Comparison of ENCODE assay signal across 8 cellular contexts in genomic region chr1:230105245-230105753, GRCh38. TPM values are rescaled to one million over a fixed set of nuclear protein-coding genes. Genes with fewer than 3 reads are reported as not detected.
A peak's percentile ranks its signal among the peaks of the same experiment; 100 is the strongest.
DNase-seq lines count a peak whose midpoint lies in the region; ATAC-seq and TF ChIP-seq lines count a peak whose summit lies in the region.

No MANE protein-coding gene starts in this region.

- peak overlapping the region; percentile 24 for H2AFZ ChIP-seq in IMR-90 (replicated peaks; ENCODE audit: low read length, poor library complexity)

- peak overlapping the region; percentile 85 for H2BK120ac ChIP-seq in IMR-90 (ENCODE audit: low read depth, low read length)

- POLR2A ChIA-PET in AG04450 (lab: Yijun Ruan, JAX) (interaction anchor here (1.0 to 2.4 kb wide), 5 partner anchors 13 to 35 kb away, joined by 3 to 16 read pairs (median 4); no protein-coding TSS in a partner anchor), IMR-90 (lab: Charles Lee; ENCODE audit: unreplicated experiment) (no interaction called here)

- H2BK20ac ChIP-seq in IMR-90 (ENCODE audit: low read depth, low read length) = peak overlapping the region; percentile 91

- peak overlapping the region; percentile 87 for H3K4ac ChIP-seq in IMR-90 (ENCODE audit: low read depth, low read length)

- in situ Hi-C loops in IMR-90 (cut with MboI; ENCODE audit: low sequenced_read_pairs) = no loop called here

- peak overlapping the region; percentile 86 for H4K91ac ChIP-seq in IMR-90 (ENCODE audit: insufficient read depth, low read depth, low read length)

- ATAC-seq in IMR-90 (ENCODE audit: low read depth) = no peak; the same call in 1 of the 2 replicates
- no peak for ATAC-seq in body of pancreas
- no peak for ATAC-seq in GM21515 (IDR thresholded peaks at IDR 0.05; ENCODE audit: unreplicated experiment)
- ATAC-seq in HG03520 (IDR thresholded peaks at IDR 0.05; ENCODE audit: unreplicated experiment) = no peak

- H3K9ac ChIP-seq in IMR-90 (ENCODE audit: low read depth, low read length) = peak overlapping the region; percentile 31
- H3K9ac ChIP-seq in muscle layer of colon (ENCODE audit: low read length) = no peak overlapping the region

- no peaks in the 10 kb centered on the region for H3K36me3 ChIP-seq in IMR-90 (ENCODE audit: control insufficient read depth, insufficient read depth, low read length)
- H3K36me3 ChIP-seq in body of pancreas (replicated peaks in 1 of 2; ENCODE audit: insufficient read depth in 1 of 2, low read depth in 2 of 2) = no peaks in the 10 kb centered on the region
- no peaks in the 10 kb centered on the region for H3K36me3 ChIP-seq in muscle layer of colon (ENCODE audit: insufficient read depth, low read length)

- H2BK15ac ChIP-seq in IMR-90 (ENCODE audit: low read depth, low read length) = peak overlapping the region; percentile 75

- H3K9me3 ChIP-seq in AG04450 (ENCODE audit: control insufficient read depth, insufficient read depth, low read length) = peaks cover 3% of the 10 kb centered on the region; the same call in 1 of the 2 replicates
- H3K9me3 ChIP-seq in IMR-90 (ENCODE audit: control insufficient read depth, insufficient read depth, low read length) = no peaks in the 10 kb centered on the region
- H3K9me3 ChIP-seq in body of pancreas = no peaks in the 10 kb centered on the region
- H3K9me3 ChIP-seq in muscle layer of colon (ENCODE audit: low read length) = no peaks in the 10 kb centered on the region

- peak overlapping the region; percentile 86 for H2AK9ac ChIP-seq in IMR-90 (replicated peaks; ENCODE audit: low read depth, low read length, poor library complexity)

- peak overlapping the region; percentile 93 for H3K27ac ChIP-seq in AG04450 (ENCODE audit: low read depth, low read length)
- H3K27ac ChIP-seq in IMR-90 (ENCODE audit: insufficient read depth, low read length) = peak overlapping the region; percentile 77
- peak overlapping the region; percentile 78 to 95 (median 87) for H3K27ac ChIP-seq in body of pancreas
- peak overlapping the region; percentile 47 for H3K27ac ChIP-seq in muscle layer of colon (ENCODE audit: low read depth, low read length)

- peaks cover 39% of the 10 kb centered on the region for H3K9me1 ChIP-seq in IMR-90 (ENCODE audit: insufficient read depth, low read length)

- BruUV-seq in IMR-90 (replicated peaks; lab: Mats Ljungman, UMichigan) = no TSS peak

- H3K79me1 ChIP-seq in IMR-90 (ENCODE audit: low read depth in 1 of 2, low read length in 2 of 2) = peaks cover 26 to 79% of the 10 kb centered on the region in 2 experiments

- peak overlapping the region; percentile 70 for H3K4me2 ChIP-seq in IMR-90 (ENCODE audit: low read depth, low read length)

- peak overlapping the region; percentile 87 for H2AK5ac ChIP-seq in IMR-90 (ENCODE audit: low read depth, low read length)

- CTCF ChIA-PET in AG04450 (lab: Charles Lee) (interaction anchor here (1.5 kb wide), 1 partner anchor 32 kb away, joined by 3 read pairs; no protein-coding TSS in a partner anchor), IMR-90 (lab: Yijun Ruan, JAX) (interaction anchor here (1.0 to 1.6 kb wide), 2 partner anchors 21 to 33 kb away, joined by 3 to 5 read pairs; no protein-coding TSS in a partner anchor)

- H3K14ac ChIP-seq in IMR-90 (replicated peaks; ENCODE audit: low read depth, low read length) = peak overlapping the region; percentile 53

- peak overlapping the region; percentile 72 to 79 for H4K8ac ChIP-seq in IMR-90 (ENCODE audit: low read depth in 2 of 2, low read length in 2 of 2)

- H2BK5ac ChIP-seq in IMR-90 (ENCODE audit: low read depth, low read length, poor library complexity, severe bottlenecking) = peak overlapping the region; percentile 88

- no peak for TF ChIP-seq RAD21 in IMR-90 (IDR thresholded peaks at IDR 0.05; ENCODE audit: low read length)

- dilution Hi-C loops in IMR-90 (cut with HindIII; ENCODE audit: low sequenced_read_pairs, unreplicated experiment) = no loop called here

- peak overlapping the region; percentile 81 for H4K5ac ChIP-seq in IMR-90 (ENCODE audit: low read depth, low read length)

- H3K4me3 ChIP-seq in AG04450 (ENCODE audit: low read depth, low read length) (peak overlapping the region; percentile 33), IMR-90 (ENCODE audit: insufficient read depth, low read depth, low read length) (no peak overlapping the region), body of pancreas (no peak overlapping the region), muscle layer of colon (ENCODE audit: low read depth in 1 of 2, low read length in 2 of 2) (peak overlapping the region in 1 of 2 donors; percentile 45)

- H3K4me1 ChIP-seq in IMR-90 (ENCODE audit: control insufficient read depth, insufficient read depth, low read length) = peaks cover 40% of the 10 kb centered on the region
- peaks cover 78% of the 10 kb centered on the region for H3K4me1 ChIP-seq in body of pancreas
- H3K4me1 ChIP-seq in muscle layer of colon (ENCODE audit: insufficient read depth, low read length) = peaks cover 48% of the 10 kb centered on the region

- DNase-seq in AG04450 (ENCODE audit: low read depth, low spot score) = no peak
- DNase-seq in IMR-90 = no peak
- no peak for DNase-seq in body of pancreas
- no peak for DNase-seq in kidney tubule cell (ENCODE audit: low spot score)
- DNase-seq in amniotic stem cell (lab: John Stamatoyannopoulos, UW) = no peak

- H4K20me1 ChIP-seq in IMR-90 (ENCODE audit: insufficient read depth, low read length) = peaks cover 34% of the 10 kb centered on the region

- H3K18ac ChIP-seq in IMR-90 (ENCODE audit: low read depth, low read length) = peak overlapping the region; percentile 86

- TF ChIP-seq POLR2A in IMR-90 (IDR thresholded peaks at IDR 0.05; ENCODE audit: low read depth, low read length) = 0 out of 2 replicates have a peak, but pooled peaks have one; percentile 10
- TF ChIP-seq POLR2A in body of pancreas (IDR thresholded peaks at IDR 0.05) = no peak

- intact Hi-C loops in IMR-90 (cut with micrococcal nuclease) = loop anchor here (1.0 to 2.0 kb wide), 2 partner anchors 14 to 37 kb away; no protein-coding TSS in a partner anchor
- intact Hi-C loops in body of pancreas (cut with DNase I) = no loop called here

- peak overlapping the region; percentile 79 for H3K56ac ChIP-seq in IMR-90 (ENCODE audit: extremely low read depth, insufficient read depth, low read length)

- peak overlapping the region; percentile 68 for H3K23ac ChIP-seq in IMR-90 (ENCODE audit: low read depth, low read length)

- WGBS in IMR-90 (ENCODE audit: extremely low coverage in 2 of 2, insufficient read length in 1 of 2), 2 experiments = 90% methylated on average over 2 of the region's 12 CpGs; no CpG with 5 or more reads in 1 of the 2 experiments
- 27 to 28% methylated on average over 10 to 12 of the region's 12 CpGs for WGBS in body of pancreas, 2 donors

- TF ChIP-seq CTCF in AG04450 (IDR thresholded peaks at IDR 0.05; ENCODE audit: low read depth, low read length) (no peak), IMR-90 (conservative IDR thresholded peaks at IDR 0.05; ENCODE audit: low read depth, low read length) (no peak), body of pancreas (IDR thresholded peaks at IDR 0.05) (no peak)

- no peaks in the 10 kb centered on the region for H3K27me3 ChIP-seq in AG04450 (ENCODE audit: control insufficient read depth, insufficient read depth, low read length)
- no peaks in the 10 kb centered on the region for H3K27me3 ChIP-seq in IMR-90 (ENCODE audit: control insufficient read depth, insufficient read depth, low read length)
- H3K27me3 ChIP-seq in body of pancreas = no peaks in the 10 kb centered on the region
- no peaks in the 10 kb centered on the region for H3K27me3 ChIP-seq in muscle layer of colon (ENCODE audit: control insufficient read depth in 1 of 2, insufficient read depth in 2 of 2, low read length in 2 of 2)

TF ChIP-seq in IMR-90, 13 proteins besides CTCF, POLR2A, EP300 and RAD21:
- no peak for TF ChIP-seq MXI1 (IDR thresholded peaks at IDR 0.05; ENCODE audit: borderline replicate concordance, low read depth, low read length)
- no peak for TF ChIP-seq BHLHE40 (IDR thresholded peaks at IDR 0.05; ENCODE audit: low read depth, low read length)
- TF ChIP-seq RFX5 (IDR thresholded peaks at IDR 0.05; ENCODE audit: low read depth, low read length) = no peak
- no peak for TF ChIP-seq FOS (IDR thresholded peaks at IDR 0.05; ENCODE audit: low read depth, low read length)
- TF ChIP-seq SMC3 (IDR thresholded peaks at IDR 0.05; ENCODE audit: low read depth, low read length) = no peak
- no peak for TF ChIP-seq NFE2L2 (IDR thresholded peaks at IDR 0.05; ENCODE audit: low read depth, low read length)
- no peak for TF ChIP-seq MAFK (IDR thresholded peaks at IDR 0.05; ENCODE audit: low read depth, low read length)
- TF ChIP-seq MAZ (IDR thresholded peaks at IDR 0.05; ENCODE audit: borderline replicate concordance, low read depth, low read length) = no peak
- TF ChIP-seq ELK1 (IDR thresholded peaks at IDR 0.05; ENCODE audit: borderline replicate concordance, low read depth, low read length) = no peak
- TF ChIP-seq CHD1 (IDR thresholded peaks at IDR 0.05; ENCODE audit: low read depth, low read length) = no peak; the same call in 1 of the 2 replicates
- TF ChIP-seq USF2 (IDR thresholded peaks at IDR 0.05; ENCODE audit: low read depth, low read length) = no peak
- TF ChIP-seq RCOR1 (IDR thresholded peaks at IDR 0.05; ENCODE audit: insufficient replicate concordance, low read length) = no peak
- TF ChIP-seq CEBPB (IDR thresholded peaks at IDR 0.05; ENCODE audit: low read depth, low read length) = no peak

RNA-seq across cellular contexts. Expression of gene GALNT2, which starts 38.3 kb away (rescaled TPM):
- polyA plus RNA-seq in AG04450 (2011; rRNA removed) = 119 and 121 TPM in 2 replicates
- polyA minus RNA-seq in AG04450 (2011; rRNA and poly(A)+ RNA removed) = 96.5 and 108 TPM in 2 replicates
- 50.4 and 58.6 TPM in 2 replicates for total RNA-seq in IMR-90 (2012; rRNA removed)
- 170 and 189 TPM in 2 replicates for polyA plus RNA-seq in IMR-90 (2012; rRNA removed)
- polyA plus RNA-seq in IMR-90 (2012; cell fraction: cytosol; rRNA removed) = 173 and 231 TPM in 2 replicates
- polyA plus RNA-seq in IMR-90 (2012; cell fraction: nucleus; rRNA removed; ENCODE audit: low replicate concordance) = 130 and 137 TPM in 2 replicates
- total RNA-seq in body of pancreas = 10 to 100 TPM; 45.9 to 68.6 TPM
